10 cellular contexts compared by ENCODE assay signal in genomic region chr12:112420740-112421139, GRCh38. TPM values are rescaled to one million over a fixed set of nuclear protein-coding genes. Genes with fewer than 3 reads are reported as not detected.
DNase-seq lines count a peak whose midpoint lies in the region; ATAC-seq and TF ChIP-seq lines count a peak whose summit lies in the region.
"Had no signal": no experiment of that assay in that cellular context is flagged by ENCODE, and none has a peak within 500 bp of the region (broad histone marks: within the 10 kb centered on the region; RNA-seq: fewer than 3 reads in every experiment).

No MANE protein-coding gene starts in this region.

- in situ Hi-C loops in ACHN (cut with HindIII; ENCODE audit: low pct_ligation_motif_present, low pct_unique_long_range_greater_than_20kb, low sequenced_read_pairs): no loop called here

- no peaks in the 10 kb centered on the region for H3K9me2 ChIP-seq in neural cell (ENCODE audit: insufficient read depth, low read length)

- no peak for TF ChIP-seq CTCF in CD14-positive monocyte (IDR thresholded peaks at IDR 0.05)
- TF ChIP-seq CTCF in KMS-11 (conservative IDR thresholded peaks at IDR 0.05; ENCODE audit: low read depth, low read length): no peak
- TF ChIP-seq CTCF in neural cell (IDR thresholded peaks at IDR 0.05; ENCODE audit: poor library complexity, severe bottlenecking): no peak
- TF ChIP-seq CTCF in upper lobe of left lung (IDR thresholded peaks at IDR 0.05): no peak

- no peak overlapping the region for H2AFZ ChIP-seq in KMS-11 (ENCODE audit: low read depth)
- H2AFZ ChIP-seq in neural cell (ENCODE audit: low read depth, low read length): no peak overlapping the region

- H3K27me3 ChIP-seq in KMS-11 (ENCODE audit: insufficient read depth, low read depth) (no peaks in the 10 kb centered on the region), neural cell (ENCODE audit: insufficient read depth, low read depth, low read length) (no peaks in the 10 kb centered on the region), upper lobe of left lung (no peaks in the 10 kb centered on the region)
- H3K27me3 ChIP-seq: heart left ventricle had no signal

- no peak for TF ChIP-seq EP300 in neural cell (conservative IDR thresholded peaks at IDR 0.05; ENCODE audit: poor library complexity, severe bottlenecking)
- no peak for TF ChIP-seq EP300 in upper lobe of left lung (IDR thresholded peaks at IDR 0.05)

- no peak overlapping the region for H3K27ac ChIP-seq in KMS-11
- H3K27ac ChIP-seq in angular gyrus (ENCODE audit: low read depth, low read length): peak overlapping the region; percentile 24
- no peak overlapping the region for H3K27ac ChIP-seq in neural cell (ENCODE audit: low read length)
- peak overlapping the region in 1 of 4 donors; percentile 30 for H3K27ac ChIP-seq in upper lobe of left lung

- no peaks in the 10 kb centered on the region for H3F3A ChIP-seq in neural cell (ENCODE audit: insufficient read depth, low read length, poor library complexity, severe bottlenecking)

- H3K4me1 Mint-ChIP-seq in CD14-positive monocyte: peaks cover 27% of the 10 kb centered on the region

- no peak for TF ChIP-seq POLR2A in upper lobe of left lung (IDR thresholded peaks at IDR 0.05)

- H3K9me3 ChIP-seq in neural cell (ENCODE audit: low read length): no peaks in the 10 kb centered on the region
- H3K9me3 ChIP-seq in upper lobe of left lung: no peaks in the 10 kb centered on the region
- H3K9me3 ChIP-seq: heart left ventricle had no signal

- WGBS in upper lobe of left lung, 2 donors: 77 to 81% methylated on average over 3 of the region's 3 CpGs

- H3K4me1 ChIP-seq in KMS-11 (ENCODE audit: low read depth, poor library complexity, severe bottlenecking) (peaks cover 25% of the 10 kb centered on the region), upper lobe of left lung (peaks cover 30 to 54% (median 32%) of the 10 kb centered on the region in 4 donors)

- no peaks in the 10 kb centered on the region for H3K27me3 Mint-ChIP-seq in CD14-positive monocyte (ENCODE audit: low read depth in 3 of 3)

- no peak overlapping the region for H3K4me3 Mint-ChIP-seq in CD14-positive monocyte

- ATAC-seq in upper lobe of left lung (ENCODE audit: low FRiP score in 2 of 2): no peak
- ATAC-seq in activated CD4-positive, CD25-positive, alpha-beta regulatory T cell treated with anti-CD3 and anti-CD28 coated beads, Interleukin-2, amount 50 U/mL, for 24 hours: no peak
- ATAC-seq: heart left ventricle had no signal

- H3K79me2 ChIP-seq in KMS-11 (ENCODE audit: insufficient read depth, low read depth) (peaks cover 52% of the 10 kb centered on the region), neural cell (replicated peaks; ENCODE audit: insufficient read depth, low read length) (peaks cover 42% of the 10 kb centered on the region)

- no peak for DNase-seq in CD14-positive monocyte (ENCODE audit: low spot score)
- DNase-seq in ACHN: no peak
- DNase-seq in upper lobe of left lung: no peak
- no peak for DNase-seq in NCI-H146 treated with DMSO at 0.1 percent for 48 hours (lab: John Stamatoyannopoulos, UW; ENCODE audit: unreplicated experiment)
- DNase-seq: heart left ventricle, NCI-H748 treated with DMSO at 0.1 percent for 48 hours had no signal

- H3K9ac ChIP-seq in KMS-11 (no peak overlapping the region), neural cell (ENCODE audit: low read length) (no peak overlapping the region)

- H3K9me3 Mint-ChIP-seq in CD14-positive monocyte: no peaks in the 10 kb centered on the region

- H3K4me2 ChIP-seq in KMS-11 (0 out of 2 replicates have a peak overlapping the region, but pooled peaks have one; percentile 79), neural cell (ENCODE audit: low read length) (no peak overlapping the region)

- TF ChIP-seq RAD21 in neural cell (conservative IDR thresholded peaks at IDR 0.05): no peak

- H3K4me3 ChIP-seq in KMS-11 (IDR thresholded peaks at IDR 0.05; ENCODE audit: insufficient read depth, low read depth, low read length) (no peak overlapping the region), neural cell (ENCODE audit: low read length) (peak overlapping the region; percentile 99), upper lobe of left lung (no peak overlapping the region)

- peaks cover 5 to 12% of the 10 kb centered on the region in 2 donors for H3K36me3 Mint-ChIP-seq in CD14-positive monocyte

- H3K36me3 ChIP-seq in KMS-11 (ENCODE audit: insufficient read depth): no peaks in the 10 kb centered on the region
- H3K36me3 ChIP-seq in neural cell (ENCODE audit: insufficient read depth, low read length): no peaks in the 10 kb centered on the region
- peaks cover 0 to 2% (median 0%) of the 10 kb centered on the region in 4 donors for H3K36me3 ChIP-seq in upper lobe of left lung

- intact Hi-C loops in CD14-positive monocyte (cut with micrococcal nuclease): no loop called here

- H4K20me1 ChIP-seq in KMS-11 (ENCODE audit: insufficient read depth) (no peaks in the 10 kb centered on the region; the same call in 1 of the 2 replicates), neural cell (ENCODE audit: insufficient read depth) (no peaks in the 10 kb centered on the region)

- peak overlapping the region in 4 of 7 donors; percentile 1 to 27 (median 14) for H3K27ac Mint-ChIP-seq in CD14-positive monocyte

TF ChIP-seq in neural cell, 6 proteins besides CTCF, POLR2A, EP300 and RAD21:
- no peak for TF ChIP-seq POLR2AphosphoS5 (IDR thresholded peaks at IDR 0.05)
- no peak for TF ChIP-seq REST (IDR thresholded peaks at IDR 0.05; ENCODE audit: borderline replicate concordance)
- no peak for TF ChIP-seq SMC3 (conservative IDR thresholded peaks at IDR 0.05; ENCODE audit: poor library complexity)
- TF ChIP-seq TAF1 (IDR thresholded peaks at IDR 0.05; ENCODE audit: low read depth): no peak

RNA-seq across cellular contexts. Expression of gene PTPN11, which starts 2.0 kb away (rescaled TPM):
- polyA plus RNA-seq in CD14-positive monocyte: 10 to 100 TPM; 28.8 to 41.9 TPM
- polyA plus RNA-seq in neural cell: 79.6 and 92.5 TPM in 2 replicates
- polyA minus RNA-seq in neural cell: 116 and 135 TPM in 2 replicates
- 10 to 100 TPM; 52.0 to 99.1 (median 84.5) TPM for total RNA-seq in upper lobe of left lung

RNA-seq across cellular contexts. Expression of gene RPL6, which starts 11.3 kb away (rescaled TPM):
- polyA plus RNA-seq in CD14-positive monocyte: 100 to 1,000 TPM; 201 to 259 TPM
- polyA plus RNA-seq in neural cell: 1,383 and 1,647 TPM in 2 replicates
- 722 and 854 TPM in 2 replicates for polyA minus RNA-seq in neural cell
- total RNA-seq in upper lobe of left lung: 100 to 1,000 TPM; 540 to 983 (median 822) TPM

RNA-seq across cellular contexts. Expression of gene HECTD4, which starts 38.5 kb away (rescaled TPM):
- 1 to 10 TPM in 1 of 2 donors, under 1 TPM in 1; 0.73 to 2.4 TPM for polyA plus RNA-seq in CD14-positive monocyte
- polyA plus RNA-seq in neural cell: 15.8 and 31.0 TPM in 2 replicates
- polyA minus RNA-seq in neural cell: 147 and 149 TPM in 2 replicates
- 100 to 1,000 TPM in 2 of 6 donors, 10 to 100 TPM in 4; 34.1 to 196 (median 50.0) TPM for total RNA-seq in upper lobe of left lung
